In the genomic region with DNA sequence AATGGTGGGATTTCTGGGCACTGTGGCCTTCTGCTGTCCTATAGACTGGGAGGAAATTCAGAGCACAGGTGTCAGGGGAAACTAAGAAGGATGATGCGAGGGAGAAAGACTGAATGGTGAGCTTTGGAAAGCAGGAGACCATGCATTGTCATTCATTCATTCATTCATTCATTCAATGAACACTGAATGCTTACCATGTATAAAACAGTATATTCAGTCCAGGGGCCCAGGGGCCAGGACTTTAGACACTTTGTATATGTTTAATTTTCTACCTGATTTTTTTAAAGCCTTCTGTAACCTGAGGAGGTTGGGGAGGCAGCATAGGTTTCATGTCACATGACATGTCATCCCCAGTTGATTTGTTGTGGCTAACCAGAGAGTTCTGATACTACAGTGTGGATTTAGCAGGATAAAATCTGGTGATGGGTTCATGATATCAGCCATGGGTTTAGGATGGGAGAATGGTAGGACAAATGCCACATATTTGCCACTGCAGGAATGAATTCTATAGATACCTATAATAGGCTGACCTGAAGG, we compare ENCODE assay signal across 16 cellular contexts. TPM values are rescaled to one million over a fixed set of nuclear protein-coding genes. Genes with fewer than 3 reads are reported as not detected.
A peak's percentile ranks its signal among the peaks of the same experiment; 100 is the strongest.
DNase-seq lines count a peak whose midpoint lies in the region; TF ChIP-seq lines count a peak whose summit lies in the region.
"Had no signal": no experiment of that assay in that cellular context is flagged by ENCODE, and none has a peak within 500 bp of the region (broad histone marks: within the 10 kb centered on the region; RNA-seq: fewer than 3 reads in every experiment).

No MANE protein-coding gene starts in this region.

- WGBS in spleen, 5 donors = 75 to 95% (median 85%) methylated on average over 1 of the region's 1 CpG

- peak overlapping the region; percentile 5 to 66 (median 44) for H3K27ac Mint-ChIP-seq in nephron
- H3K27ac Mint-ChIP-seq: B cell, H9, HFFc6 had no signal

- H3K27me3 ChIP-seq in ascending aorta = no peaks in the 10 kb centered on the region
- no peaks in the 10 kb centered on the region for H3K27me3 ChIP-seq in uterus
- no peaks in the 10 kb centered on the region for H3K27me3 ChIP-seq in spleen (replicated peaks in 1 of 7)

- H3K36me3 Mint-ChIP-seq in nephron (ENCODE audit: low read depth) = no peaks in the 10 kb centered on the region
- H3K36me3 Mint-ChIP-seq: CD4-positive, alpha-beta memory T cell had no signal

- CTCF ChIA-PET in HEK293T (lab: Yijun Ruan, JAX) = no interaction called here

- H3K4me3 Mint-ChIP-seq in nephron = no peak overlapping the region
- H3K4me3 Mint-ChIP-seq: B cell; CD4-positive, alpha-beta memory T cell; H9; HFFc6 had no signal

- TF ChIP-seq POLR2A in uterus (IDR thresholded peaks at IDR 0.05) (no peak), spleen (IDR thresholded peaks at IDR 0.05) (no peak)

- H3K4me1 ChIP-seq in ascending aorta (peaks cover 9 to 29% of the 10 kb centered on the region in 2 donors), uterus (peaks cover 0 to 3% of the 10 kb centered on the region in 2 donors), spleen (peaks cover 0 to 2% (median 0%) of the 10 kb centered on the region in 6 donors)

- H3K4me3 ChIP-seq in ascending aorta = no peak overlapping the region
- no peak overlapping the region for H3K4me3 ChIP-seq in uterus
- H3K4me3 ChIP-seq in spleen = no peak overlapping the region

- H3K27ac ChIP-seq in ascending aorta (peak overlapping the region; percentile 54 to 85), uterus (peak overlapping the region; percentile 64 to 70), spleen (no peak overlapping the region)
- H3K27ac ChIP-seq: C4-2B had no signal

- peaks cover 13% of the 10 kb centered on the region for H3K4me1 Mint-ChIP-seq in nephron
- H3K4me1 Mint-ChIP-seq: B cell; CD4-positive, alpha-beta memory T cell had no signal

- H3K9me3 Mint-ChIP-seq in nephron = no peaks in the 10 kb centered on the region
- H3K9me3 Mint-ChIP-seq: CD4-positive, alpha-beta memory T cell; H9; HFFc6 had no signal

- intact Hi-C loops in ascending aorta (cut with DNase I) (loop anchor here (5.0 kb wide), 2 partner anchors 117 to 152 kb away; no protein-coding TSS in a partner anchor), uterus (cut with DNase I; ENCODE audit: low total_unique reads) (no loop called here), spleen (cut with DNase I; ENCODE audit: low total_unique reads) (no loop called here)

- H3K36me3 ChIP-seq in ascending aorta (no peaks in the 10 kb centered on the region), uterus (no peaks in the 10 kb centered on the region), spleen (peaks cover 0 to 12% (median 0%) of the 10 kb centered on the region in 6 donors)

- DNase-seq in HEK293T (ENCODE audit: extremely low spot score) (no peak), ascending aorta (ENCODE audit: low spot score in 2 of 2) (no peak), uterus (peak in 1 of 2 donors; percentile 1), spleen (no peak), NCI-H526 (lab: John Stamatoyannopoulos, UW) (no peak), NCI-H2196 treated with DMSO at 0.1 percent for 48 hours (lab: John Stamatoyannopoulos, UW; ENCODE audit: unreplicated experiment) (no peak)
- DNase-seq: ACHN; CD4-positive, alpha-beta memory T cell; DMS79 treated with DMSO at 0.1 percent for 48 hours; EL; GOT3; H9; HFFc6 had no signal

- peaks cover 5% of the 10 kb centered on the region for H3K27me3 Mint-ChIP-seq in nephron (ENCODE audit: low read depth)

- TF ChIP-seq CTCF in ascending aorta (IDR thresholded peaks at IDR 0.05) (no peak), nephron (IDR thresholded peaks at IDR 0.05; ENCODE audit: unreplicated experiment in 3 of 3) (no peak), uterus (IDR thresholded peaks at IDR 0.05) (no peak), spleen (IDR thresholded peaks at IDR 0.05 in 8 of 11, conservative IDR thresholded peaks at IDR 0.05 in 3 of 11) (no peak)

- no peaks in the 10 kb centered on the region for H3K9me3 ChIP-seq in ascending aorta
- no peaks in the 10 kb centered on the region for H3K9me3 ChIP-seq in uterus
- no peaks in the 10 kb centered on the region for H3K9me3 ChIP-seq in spleen

- POLR2A ChIA-PET in HEK293T (lab: Yijun Ruan, JAX) = no interaction called here

TF ChIP-seq in HEK293T, 16 proteins besides CTCF, POLR2A, EP300 and RAD21:
- TF ChIP-seq SP1 (IDR thresholded peaks at IDR 0.05) = no peak
- TF ChIP-seq, protein P1, sequence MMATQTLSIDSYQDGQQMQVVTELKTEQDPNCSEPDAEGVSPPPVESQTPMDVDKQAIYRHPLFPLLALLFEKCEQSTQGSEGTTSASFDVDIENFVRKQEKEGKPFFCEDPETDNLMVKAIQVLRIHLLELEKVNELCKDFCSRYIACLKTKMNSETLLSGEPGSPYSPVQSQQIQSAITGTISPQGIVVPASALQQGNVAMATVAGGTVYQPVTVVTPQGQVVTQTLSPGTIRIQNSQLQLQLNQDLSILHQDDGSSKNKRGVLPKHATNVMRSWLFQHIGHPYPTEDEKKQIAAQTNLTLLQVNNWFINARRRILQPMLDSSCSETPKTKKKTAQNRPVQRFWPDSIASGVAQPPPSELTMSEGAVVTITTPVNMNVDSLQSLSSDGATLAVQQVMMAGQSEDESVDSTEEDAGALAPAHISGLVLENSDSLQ (IDR thresholded peaks at IDR 0.05) = peak; percentile 46

RNA-seq across cellular contexts. Expression of a gene that starts 57.7 kb away (rescaled TPM):
- total RNA-seq in ascending aorta = 48.5 TPM
- total RNA-seq in uterus = 100 to 1,000 TPM in 2 of 4 donors, 10 to 100 TPM in 2; 54.8 to 126 (median 100) TPM
- 100 to 1,000 TPM in 3 of 7 donors, 10 to 100 TPM in 4; 73.8 to 114 (median 81.8) TPM for total RNA-seq in spleen
- polyA plus RNA-seq in spleen = 10 to 100 TPM in 1 of 3 donors, 1 to 10 TPM in 2; 7.5 to 13.4 (median 8.6) TPM

Comparison
In these comparisons a context has a peak if more than half of its experiments do, and no peak if none do; other contexts are left out.
1. H3K27ac ChIP-seq: peak in ascending aorta (2 of 2) and uterus (2 of 2); none in spleen (0 of 8).